Comparison of ENCODE assay signal across 9 cellular contexts in the genomic region with DNA sequence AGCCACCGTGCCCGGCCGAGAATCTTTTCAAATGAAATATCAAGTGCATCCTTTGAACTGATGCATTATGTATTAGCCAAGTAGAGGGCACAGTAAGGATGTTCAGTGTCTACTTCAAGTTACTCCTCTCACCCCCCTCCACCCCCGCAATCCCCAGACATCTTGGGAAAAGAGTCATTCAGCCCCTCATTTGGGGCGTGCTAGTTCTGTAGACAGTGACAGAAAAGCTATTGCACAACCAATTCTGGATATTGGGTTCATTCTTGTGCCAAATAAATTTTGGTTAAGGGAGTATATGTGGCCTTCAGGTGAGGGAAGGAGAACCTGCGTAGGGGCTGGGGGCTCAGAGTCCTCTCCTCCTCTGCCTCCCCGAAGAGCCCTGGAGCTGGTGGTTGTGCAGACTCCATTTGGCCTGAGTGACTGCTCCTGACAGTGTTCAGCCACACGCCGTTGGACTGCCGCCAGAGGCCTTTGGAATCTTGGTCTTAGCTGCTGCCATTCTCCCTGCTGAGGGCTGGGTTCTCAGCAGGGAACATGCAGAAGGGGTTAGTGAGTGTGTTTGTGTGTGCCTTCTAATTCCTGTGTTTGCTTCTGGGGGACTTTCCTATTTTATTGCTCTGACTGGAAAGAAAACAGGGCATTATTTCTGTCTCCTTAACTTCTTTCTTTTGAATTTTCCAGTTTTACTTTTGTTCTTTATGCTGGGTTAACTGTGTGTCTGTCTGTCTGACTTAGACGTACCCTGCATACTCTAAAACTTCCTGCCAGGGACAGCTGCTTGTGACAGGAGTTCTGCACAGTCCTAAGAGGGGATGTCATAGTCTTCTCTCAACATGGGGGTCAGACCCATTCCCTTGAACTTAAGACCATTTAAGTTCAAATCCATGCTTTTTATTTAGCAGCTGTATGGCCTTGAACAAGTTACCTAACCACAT. TPM values are rescaled to one million over a fixed set of nuclear protein-coding genes. Genes with fewer than 3 reads are reported as not detected.
A peak's percentile ranks its signal among the peaks of the same experiment; 100 is the strongest.
DNase-seq lines count a peak whose midpoint lies in the region; ATAC-seq and TF ChIP-seq lines count a peak whose summit lies in the region.
"Had no signal": no experiment of that assay in that cellular context is flagged by ENCODE, and none has a peak within 500 bp of the region (broad histone marks: within the 10 kb centered on the region; RNA-seq: fewer than 3 reads in every experiment).

No MANE protein-coding gene starts in this region.

- peak; percentile 28 to 65 (median 56) for DNase-seq in NCI-H1417 (lab: John Stamatoyannopoulos, UW)
- no peak for DNase-seq in NCI-H1417 treated with DMSO at 0.1 percent for 48 hours (lab: John Stamatoyannopoulos, UW)
- DNase-seq in cerebellar cortex (ENCODE audit: low spot score): peak; percentile 69
- peak; percentile 80 for DNase-seq in lower lobe of right lung
- peak; percentile 86 for DNase-seq in upper lobe of right lung
- no peak for DNase-seq in COLO668 (lab: John Stamatoyannopoulos, UW; ENCODE audit: unreplicated experiment)
- no peak for DNase-seq in activated CD4-positive, alpha-beta T cell treated with anti-CD3 and anti-CD28 coated beads for 36 hours
- DNase-seq in T-helper 2 cell treated with Interferon-gamma antibody and Interleukin-4, amounts not matched to agents 5 μg/mL and 100 μg/mL, for 36 hours (ENCODE audit: low spot score): no peak
- DNase-seq: stimulated activated CD4-positive, alpha-beta T cell treated with anti-CD3 and anti-CD28 coated beads, Interleukin-1b, Interleukin-23, amount 100 ng/mL, for 48 hours had no signal

- peak; percentile 83 to 86 for ATAC-seq in lower lobe of right lung
- peak; percentile 87 for ATAC-seq in upper lobe of right lung
- no peak for ATAC-seq in activated CD4-positive, alpha-beta T cell treated with anti-CD3 and anti-CD28 coated beads for 36 hours

- H3K27ac ChIP-seq in lower lobe of right lung (peak overlapping the region; percentile 13), upper lobe of right lung (peak overlapping the region; percentile 49)

- H3K36me3 ChIP-seq in lower lobe of right lung (no peaks in the 10 kb centered on the region), upper lobe of right lung (no peaks in the 10 kb centered on the region)

- H3K27me3 Mint-ChIP-seq in activated CD4-positive, alpha-beta T cell treated with anti-CD3 and anti-CD28 coated beads for 36 hours: peaks cover 1% of the 10 kb centered on the region
- H3K27me3 Mint-ChIP-seq in T-helper 2 cell treated with Interferon-gamma antibody and Interleukin-4, amounts not matched to agents 5 μg/mL and 100 μg/mL, for 36 hours (ENCODE audit: low read depth): no peaks in the 10 kb centered on the region

- POLR2A ChIA-PET in activated CD4-positive, alpha-beta T cell treated with anti-CD3 and anti-CD28 coated beads for 36 hours (lab: Charles Lee): no interaction called here

- H3K27ac Mint-ChIP-seq in activated CD4-positive, alpha-beta T cell treated with anti-CD3 and anti-CD28 coated beads for 36 hours: no peak overlapping the region
- H3K27ac Mint-ChIP-seq in T-helper 2 cell treated with Interferon-gamma antibody and Interleukin-4, amounts not matched to agents 5 μg/mL and 100 μg/mL, for 36 hours: no peak overlapping the region

- H3K9me3 ChIP-seq in lower lobe of right lung (no peaks in the 10 kb centered on the region), upper lobe of right lung (no peaks in the 10 kb centered on the region)

- intact Hi-C loops in lower lobe of right lung (cut with DNase I): no loop called here
- intact Hi-C loops in upper lobe of right lung (cut with DNase I): no loop called here
- intact Hi-C loops in activated CD4-positive, alpha-beta T cell treated with anti-CD3 and anti-CD28 coated beads for 36 hours (cut with DNase I, micrococcal nuclease): no loop called here

- CTCF ChIA-PET in activated CD4-positive, alpha-beta T cell treated with anti-CD3 and anti-CD28 coated beads for 36 hours (lab: Charles Lee): interaction anchor here (0.6 kb wide), 1 partner anchor 178 kb away, joined by 3 read pairs; no protein-coding TSS in a partner anchor

- H3K4me1 ChIP-seq in lower lobe of right lung: peaks cover 27% of the 10 kb centered on the region
- H3K4me1 ChIP-seq in upper lobe of right lung: peaks cover 11% of the 10 kb centered on the region

- no peak overlapping the region for H3K4me3 Mint-ChIP-seq in activated CD4-positive, alpha-beta T cell treated with anti-CD3 and anti-CD28 coated beads for 36 hours
- H3K4me3 Mint-ChIP-seq in T-helper 2 cell treated with Interferon-gamma antibody and Interleukin-4, amounts not matched to agents 5 μg/mL and 100 μg/mL, for 36 hours: no peak overlapping the region

- H3K27me3 ChIP-seq in lower lobe of right lung (ENCODE audit: low read depth): no peaks in the 10 kb centered on the region
- H3K27me3 ChIP-seq in upper lobe of right lung: no peaks in the 10 kb centered on the region

- H3K36me3 Mint-ChIP-seq in activated CD4-positive, alpha-beta T cell treated with anti-CD3 and anti-CD28 coated beads for 36 hours (ENCODE audit: low read depth): no peaks in the 10 kb centered on the region
- no peaks in the 10 kb centered on the region for H3K36me3 Mint-ChIP-seq in T-helper 2 cell treated with Interferon-gamma antibody and Interleukin-4, amounts not matched to agents 5 μg/mL and 100 μg/mL, for 36 hours (ENCODE audit: low read depth)

- H3K4me3 ChIP-seq in lower lobe of right lung: no peak overlapping the region
- H3K4me3 ChIP-seq in upper lobe of right lung: no peak overlapping the region

- no peaks in the 10 kb centered on the region for H3K9me3 Mint-ChIP-seq in activated CD4-positive, alpha-beta T cell treated with anti-CD3 and anti-CD28 coated beads for 36 hours (ENCODE audit: low read depth)
- no peaks in the 10 kb centered on the region for H3K9me3 Mint-ChIP-seq in T-helper 2 cell treated with Interferon-gamma antibody and Interleukin-4, amounts not matched to agents 5 μg/mL and 100 μg/mL, for 36 hours

- TF ChIP-seq CTCF in lower lobe of right lung (IDR thresholded peaks at IDR 0.05) (no peak), upper lobe of right lung (IDR thresholded peaks at IDR 0.05) (no peak)

- H3K4me1 Mint-ChIP-seq in activated CD4-positive, alpha-beta T cell treated with anti-CD3 and anti-CD28 coated beads for 36 hours: no peaks in the 10 kb centered on the region
- no peaks in the 10 kb centered on the region for H3K4me1 Mint-ChIP-seq in T-helper 2 cell treated with Interferon-gamma antibody and Interleukin-4, amounts not matched to agents 5 μg/mL and 100 μg/mL, for 36 hours (ENCODE audit: low read depth)

RNA-seq across cellular contexts. Expression of gene RARB, which starts 21.0 kb away (rescaled TPM):
- total RNA-seq in lower lobe of right lung (5.6 TPM), upper lobe of right lung (5.8 TPM)
- total RNA-seq in activated CD4-positive, alpha-beta T cell treated with anti-CD3 and anti-CD28 coated beads for 36 hours: not detected

Comparison
In these comparisons a context has a peak if more than half of its experiments do, and no peak if none do; other contexts are left out.
1. DNase-seq: peak in NCI-H1417 (3 of 3), cerebellar cortex (single experiment), lower lobe of right lung (single experiment) and upper lobe of right lung (single experiment); none in NCI-H1417 treated with DMSO at 0.1 percent for 48 hours (single experiment), COLO668 (single experiment), activated CD4-positive, alpha-beta T cell treated with anti-CD3 and anti-CD28 coated beads for 36 hours (single experiment) and T-helper 2 cell treated with Interferon-gamma antibody and Interleukin-4, amounts not matched to agents 5 μg/mL and 100 μg/mL, for 36 hours (single experiment).